Comparison of ENCODE assay signal across 8 cellular contexts in the genomic region with DNA sequence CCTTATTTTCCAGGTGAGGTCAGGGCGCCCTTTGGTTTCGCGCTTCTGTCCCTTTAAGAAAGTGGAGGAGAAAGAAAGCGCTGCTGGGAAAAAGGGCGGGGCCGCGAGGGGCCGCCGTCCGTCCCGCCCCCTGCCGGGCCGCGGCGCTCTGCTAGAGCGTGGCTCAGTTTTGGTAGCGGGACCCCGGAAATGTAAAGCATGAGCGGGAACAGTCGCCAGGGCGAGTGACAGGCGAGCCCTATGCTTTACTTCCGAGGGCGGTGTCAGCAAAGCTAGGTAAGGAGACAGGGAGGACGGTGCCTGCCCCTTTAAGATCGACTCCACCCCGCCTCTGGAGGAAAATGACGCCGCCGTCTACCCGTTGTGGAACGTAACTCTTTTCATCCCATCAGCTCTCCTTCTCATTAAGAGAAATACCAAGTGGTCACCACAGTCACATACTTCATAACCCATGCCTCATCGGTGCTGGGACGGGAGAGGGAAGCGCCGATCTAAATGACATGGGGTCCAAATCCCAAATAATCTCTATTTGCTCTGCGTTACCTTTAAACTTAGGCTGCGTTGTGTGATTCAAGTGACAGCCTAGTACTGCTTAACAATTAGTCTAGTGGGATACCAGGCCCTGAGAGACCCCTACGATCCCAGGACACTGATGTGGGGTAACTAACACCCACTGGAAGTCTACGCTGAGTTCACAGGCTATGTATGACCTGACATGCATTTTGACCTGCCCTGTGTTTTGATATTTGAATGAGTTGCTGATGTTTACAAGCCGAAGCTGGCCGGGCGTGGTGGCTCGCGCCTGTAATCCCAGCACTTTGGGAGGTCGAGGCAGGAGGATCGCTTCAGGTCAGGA. TPM values are rescaled to one million over a fixed set of nuclear protein-coding genes. Genes with fewer than 3 reads are reported as not detected.
DNase-seq lines count a peak whose midpoint lies in the region; ATAC-seq and FAIRE-seq lines count a peak whose summit lies in the region.

A gene with protein sequence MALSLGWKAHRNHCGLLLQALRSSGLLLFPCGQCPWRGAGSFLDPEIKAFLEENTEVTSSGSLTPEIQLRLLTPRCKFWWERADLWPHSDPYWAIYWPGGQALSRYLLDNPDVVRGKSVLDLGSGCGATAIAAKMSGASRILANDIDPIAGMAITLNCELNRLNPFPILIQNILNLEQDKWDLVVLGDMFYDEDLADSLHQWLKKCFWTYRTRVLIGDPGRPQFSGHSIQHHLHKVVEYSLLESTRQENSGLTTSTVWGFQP (plus strand): TSS at position 602 of the 856 bp plus-strand sequence. CDS start 2,266 bp downstream, outside the sequence.

- no peaks in the 10 kb centered on the region for H3K4me1 ChIP-seq in mesodermal cell (ENCODE audit: control insufficient read depth, insufficient read depth, low read length, poor library complexity, severe bottlenecking)

- in situ Hi-C loops in Caki2 (cut with HindIII; ENCODE audit: low pct_unique_long_range_greater_than_20kb, low sequenced_read_pairs) = no loop called here

- no peaks in the 10 kb centered on the region for H3K36me3 ChIP-seq in mesodermal cell (ENCODE audit: control insufficient read depth, insufficient read depth, low read length)

- peak within 1 kb of the TSS; percentile 63 for H3K4me3 ChIP-seq in mesodermal cell (ENCODE audit: extremely low read depth, insufficient read depth, low read length, poor library complexity, severe bottlenecking)

- DNase-seq in Caki2 (ENCODE audit: low read depth) (peak; percentile 98), HTR-8/SVneo (ENCODE audit: insufficient read length, low spot score) (peak; percentile 86), NOMO-1 treated with dmso at 0.1 percent for 144 hours (lab: John Stamatoyannopoulos, UW; ENCODE audit: unreplicated experiment) (peak; percentile 90)
- peak; percentile 87 for DNase-seq in activated CD8-positive, alpha-beta memory T cell treated with anti-CD3 and anti-CD28 coated beads, Interleukin-2, amount 50 U/mL, for 4 hours
- DNase-seq in stimulated activated CD8-positive, alpha-beta memory T cell treated with anti-CD3 and anti-CD28 coated beads, Interleukin-15, amount 100 ng/mL, for 4 hours (ENCODE audit: low read depth in 2 of 2) = peak; percentile 81 to 87

- ATAC-seq in GM21367 (IDR thresholded peaks at IDR 0.05; ENCODE audit: unreplicated experiment) = peak; percentile 99

- WGBS in mesodermal cell (ENCODE audit: insufficient coverage in 2 of 2), 2 experiments = 1 to 9% methylated on average over 30 to 43 of the region's 47 CpGs

- no peaks in the 10 kb centered on the region for H3K9me3 ChIP-seq in mesodermal cell (ENCODE audit: control insufficient read depth, low read length)

- FAIRE-seq in HTR-8/SVneo (lab: Jason Lieb, UNC) (peak; percentile 85), endometrium (lab: Jason Lieb, UNC) (peak; percentile 72)

- H3K27ac ChIP-seq in mesodermal cell (ENCODE audit: low read depth, low read length, severe bottlenecking) = peak within 1 kb of the TSS; percentile 91

RNA-seq across cellular contexts. Expression of the gene that starts here (rescaled TPM):
- 0.81 TPM in 1 of 2 replicates, not detected in the other for total RNA-seq in Caki2 (2014; rRNA removed; shearing (Covaris generic); ENCODE audit: low replicate concordance)
- 0.92 TPM for polyA plus RNA-seq in mesodermal cell (2013, experiment 1 of 2)
- polyA plus RNA-seq in mesodermal cell (2013, experiment 2 of 2) = 1.3 TPM

Comparison
In these comparisons a context has a peak if more than half of its experiments do, and no peak if none do; other contexts are left out.
1. Peak in every context shown above with its lines: DNase-seq, ATAC-seq, H3K4me3 ChIP-seq and H3K27ac ChIP-seq.
2. Peak in DNase-seq in Caki2; RNA of the gene not detected or under 1 TPM.